ENCODE assay signal across 15 cellular contexts in the genomic region with DNA sequence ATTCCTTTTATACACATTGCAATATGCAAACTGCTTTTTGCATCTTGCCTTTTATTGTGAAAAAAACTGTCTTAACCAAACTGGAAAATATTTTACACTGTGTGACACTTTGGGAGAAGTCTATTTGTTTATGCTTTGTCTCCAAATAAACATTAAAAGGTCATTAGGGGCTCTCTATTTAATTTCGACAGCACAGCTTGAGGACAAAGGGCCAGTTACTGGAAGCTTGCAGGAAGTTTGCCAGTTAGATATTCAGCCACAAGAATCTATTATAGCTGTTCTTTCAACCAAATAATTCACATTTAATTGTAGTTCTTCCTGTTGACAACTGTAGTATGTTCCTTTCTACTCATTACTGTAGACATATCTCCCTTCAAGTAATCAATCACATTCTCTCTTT. TPM values are rescaled to one million over a fixed set of nuclear protein-coding genes. Genes with fewer than 3 reads are reported as not detected.
DNase-seq lines count a peak whose midpoint lies in the region; TF ChIP-seq lines count a peak whose summit lies in the region.
"Had no signal": no experiment of that assay in that cellular context is flagged by ENCODE, and none has a peak within 500 bp of the region (broad histone marks: within the 10 kb centered on the region; RNA-seq: fewer than 3 reads in every experiment).

No MANE protein-coding gene starts in this region.

- no peak overlapping the region for H3K4me3 ChIP-seq in fibroblast of lung (replicated peaks in 1 of 4; ENCODE audit: control extremely low read depth in 1 of 4, insufficient read depth in 1 of 4, low read depth in 3 of 4, low read length in 4 of 4)
- no peak overlapping the region for H3K4me3 ChIP-seq in tibial artery
- H3K4me3 ChIP-seq: heart right ventricle, smooth muscle cell had no signal

- H3K36me3 ChIP-seq in fibroblast of lung (ENCODE audit: control insufficient read depth, insufficient read depth, low read length) (no peaks in the 10 kb centered on the region), tibial artery (no peaks in the 10 kb centered on the region)
- H3K36me3 ChIP-seq: heart right ventricle had no signal

- H3K79me2 ChIP-seq in fibroblast of lung (ENCODE audit: control insufficient read depth, insufficient read depth, low read length) = no peaks in the 10 kb centered on the region

- no peak overlapping the region for H3K9ac ChIP-seq in fibroblast of lung (ENCODE audit: insufficient read depth, low read length)

- no peaks in the 10 kb centered on the region for H3K27me3 ChIP-seq in fibroblast of lung (ENCODE audit: control insufficient read depth, insufficient read depth, low read length)
- H3K27me3 ChIP-seq in tibial artery = no peaks in the 10 kb centered on the region
- H3K27me3 ChIP-seq: heart right ventricle had no signal

- H4K20me1 ChIP-seq in fibroblast of lung (ENCODE audit: control insufficient read depth, extremely low read depth, insufficient read depth, low read length) = no peaks in the 10 kb centered on the region

- intact Hi-C loops in tibial artery (cut with DNase I; ENCODE audit: low total_unique reads) = no loop called here

- DNase-seq in M059J (ENCODE audit: low read depth) = peak; percentile 81
- peak; percentile 65 for DNase-seq in NCI-H69 (lab: John Stamatoyannopoulos, UW)
- DNase-seq in fibroblast of lung (ENCODE audit: low read depth in 2 of 2) = peak; percentile 44 to 65
- DNase-seq in renal cortical epithelial cell (ENCODE audit: low read depth) = peak; percentile 94
- no peak for DNase-seq in HCEC 1CT
- no peak for DNase-seq in tibial artery
- DNase-seq in GM20000 (ENCODE audit: low spot score) = no peak
- DNase-seq: activated CD4-positive, alpha-beta T cell treated with anti-CD3 and anti-CD28 coated beads, Interleukin-2, amount 50 U/mL, for 4 hours; activated T-cell treated with anti-CD3 and anti-CD28 coated beads, Interleukin-2, amount 50 U/mL, for 1 hour; heart right ventricle; NCI-H526; RPMI8226 had no signal

- H3K4me1 ChIP-seq in fibroblast of lung (ENCODE audit: control insufficient read depth, extremely low read depth, insufficient read depth, low read length) = no peaks in the 10 kb centered on the region
- H3K4me1 ChIP-seq in tibial artery = no peaks in the 10 kb centered on the region

- H3K9me3 ChIP-seq in fibroblast of lung (ENCODE audit: control insufficient read depth, insufficient read depth, low read depth, low read length) (no peaks in the 10 kb centered on the region), tibial artery (no peaks in the 10 kb centered on the region)
- H3K9me3 ChIP-seq: heart right ventricle had no signal

- no peak for TF ChIP-seq CTCF in fibroblast of lung (conservative IDR thresholded peaks at IDR 0.05 in 1 of 2, IDR thresholded peaks at IDR 0.05 in 1 of 2; ENCODE audit: low read depth in 1 of 2, low read length in 2 of 2)
- TF ChIP-seq CTCF in tibial artery (IDR thresholded peaks at IDR 0.05) = no peak
- TF ChIP-seq CTCF in GM20000 (IDR thresholded peaks at IDR 0.05; ENCODE audit: extremely low read depth, missing control alignments) = no peak

- no peak overlapping the region for H3K4me2 ChIP-seq in fibroblast of lung (ENCODE audit: extremely low read depth, insufficient read depth, low read length)
- H3K4me2 ChIP-seq: smooth muscle cell had no signal

- no peak overlapping the region for H3K27ac ChIP-seq in fibroblast of lung (ENCODE audit: insufficient read depth, low read length)
- no peak overlapping the region for H3K27ac ChIP-seq in tibial artery

- no peak overlapping the region for H2AFZ ChIP-seq in fibroblast of lung (ENCODE audit: low read length)

RNA-seq across cellular contexts. Expression of gene CP, which starts 6.2 kb away (rescaled TPM):
- 2.7 and 3.4 TPM in 2 replicates for total RNA-seq in M059J (2014; rRNA removed; shearing (Covaris generic))
- under 0.01 TPM in 1 of 2 replicates, not detected in the other for total RNA-seq in fibroblast of lung
- polyA plus RNA-seq in fibroblast of lung = 0.03 TPM in 1 of 2 replicates, not detected in the other
- polyA plus RNA-seq in fibroblast of lung (2012) = 0.13 TPM in 1 of 2 replicates, not detected in the other
- polyA minus RNA-seq in fibroblast of lung (ENCODE audit: low replicate concordance) = not detected in 2 replicates
- 2.4 and 85.8 TPM in 2 replicates for total RNA-seq in renal cortical epithelial cell
- total RNA-seq: activated naive CD4-positive, alpha-beta T cell treated with anti-CD3 and anti-CD28 coated beads, Interleukin-2, amount 50 U/mL, for 72 hours had no signal
- polyA plus RNA-seq: CD14-positive monocyte, smooth muscle cell had no signal

Comparison
In these comparisons a context has a peak if more than half of its experiments do, and no peak if none do; other contexts are left out.
1. DNase-seq: peak in M059J (single experiment), NCI-H69 (single experiment), fibroblast of lung (2 of 2) and renal cortical epithelial cell (single experiment); none in HCEC 1CT (single experiment), tibial artery (0 of 2) and GM20000 (single experiment).